Comparison of ENCODE assay signal across 16 cellular contexts in genomic region chr5:127101533-127101932, GRCh38. TPM values are rescaled to one million over a fixed set of nuclear protein-coding genes. Genes with fewer than 3 reads are reported as not detected.
"Had no signal": no experiment of that assay in that cellular context is flagged by ENCODE, and none has a peak within 500 bp of the region (broad histone marks: within the 10 kb centered on the region; RNA-seq: fewer than 3 reads in every experiment).

No MANE protein-coding gene starts in this region.

- H3K4me3 ChIP-seq: ascending aorta, breast epithelium, gastroesophageal sphincter, skin epidermis, tibial artery had no signal

- H3K4me1 Mint-ChIP-seq: activated naive CD4-positive, alpha-beta T cell treated with anti-CD3 and anti-CD28 coated beads, Interleukin-2, amount 10 ng/mL, durations not matched to agents 7 days and 5 days; memory B cell; stimulated activated naive B cell treated with anti-CD40 and anti-IgM and Interleukin-4, amounts not matched to agents 10 μg/mL and 1 μg/mL and 100 μg/mL, for 72 hours had no signal

- H3K9me3 Mint-ChIP-seq: memory B cell had no signal

- H3K27me3 ChIP-seq: ascending aorta, breast epithelium, gastroesophageal sphincter, tibial artery had no signal

- H3K36me3 Mint-ChIP-seq: activated naive CD4-positive, alpha-beta T cell treated with anti-CD3 and anti-CD28 coated beads, Interleukin-2, amount 10 ng/mL, durations not matched to agents 7 days and 5 days; memory B cell; stimulated activated naive B cell treated with anti-CD40 and anti-IgM and Interleukin-4, amounts not matched to agents 10 μg/mL and 1 μg/mL and 100 μg/mL, for 72 hours had no signal

- H3K9me3 ChIP-seq: ascending aorta, breast epithelium, gastroesophageal sphincter, tibial artery had no signal

- H3K27ac Mint-ChIP-seq: activated naive CD4-positive, alpha-beta T cell treated with anti-CD3 and anti-CD28 coated beads, Interleukin-2, amount 10 ng/mL, durations not matched to agents 7 days and 5 days; memory B cell; stimulated activated naive B cell treated with anti-CD40 and anti-IgM and Interleukin-4, amounts not matched to agents 10 μg/mL and 1 μg/mL and 100 μg/mL, for 72 hours had no signal

- ATAC-seq: gastroesophageal sphincter; left cardiac atrium; naive thymus-derived CD8-positive, alpha-beta T cell; right cardiac atrium; stimulated activated naive B cell treated with anti-CD40 and anti-IgM and Interleukin-4, amounts not matched to agents 10 μg/mL and 1 μg/mL and 100 μg/mL, for 72 hours had no signal

- H3K4me3 Mint-ChIP-seq: activated naive CD4-positive, alpha-beta T cell treated with anti-CD3 and anti-CD28 coated beads, Interleukin-2, amount 10 ng/mL, durations not matched to agents 7 days and 5 days; memory B cell; naive thymus-derived CD8-positive, alpha-beta T cell; stimulated activated naive B cell treated with anti-CD40 and anti-IgM and Interleukin-4, amounts not matched to agents 10 μg/mL and 1 μg/mL and 100 μg/mL, for 72 hours had no signal

- H3K4me1 ChIP-seq: ascending aorta, breast epithelium, gastroesophageal sphincter, tibial artery had no signal

- H3K27me3 Mint-ChIP-seq: activated naive CD4-positive, alpha-beta T cell treated with anti-CD3 and anti-CD28 coated beads, Interleukin-2, amount 10 ng/mL, durations not matched to agents 7 days and 5 days; memory B cell; stimulated activated naive B cell treated with anti-CD40 and anti-IgM and Interleukin-4, amounts not matched to agents 10 μg/mL and 1 μg/mL and 100 μg/mL, for 72 hours had no signal

- H3K27ac ChIP-seq: ascending aorta, breast epithelium, gastroesophageal sphincter, skin epidermis, tibial artery, VCaP had no signal

- H3K36me3 ChIP-seq: ascending aorta, breast epithelium, gastroesophageal sphincter, tibial artery had no signal

- DNase-seq: activated CD4-positive, alpha-beta T cell treated with anti-CD3 and anti-CD28 coated beads, Interleukin-2, amount 50 U/mL, for 48 hours; activated naive CD4-positive, alpha-beta T cell treated with anti-CD3 and anti-CD28 coated beads, Interleukin-2, amount 10 ng/mL, durations not matched to agents 7 days and 5 days; left cardiac atrium; naive thymus-derived CD8-positive, alpha-beta T cell; posterior cingulate gyrus; right cardiac atrium; stimulated activated CD4-positive, alpha-beta T cell treated with anti-CD3 and anti-CD28 coated beads, Interleukin-15, amount 100 ng/mL, for 24 hours; stimulated activated CD4-positive, alpha-beta T cell treated with anti-CD3 and anti-CD28 coated beads, Interleukin-4, amount 100 ng/mL, for 1 hour; stimulated activated naive B cell treated with anti-CD40 and anti-IgM and Interleukin-4, amounts not matched to agents 10 μg/mL and 1 μg/mL and 100 μg/mL, for 72 hours; tibial artery had no signal

RNA-seq across cellular contexts. Expression of gene C5orf63, which starts 28.2 kb away (rescaled TPM):
- total RNA-seq: ascending aorta had no signal
